In the genomic region with DNA sequence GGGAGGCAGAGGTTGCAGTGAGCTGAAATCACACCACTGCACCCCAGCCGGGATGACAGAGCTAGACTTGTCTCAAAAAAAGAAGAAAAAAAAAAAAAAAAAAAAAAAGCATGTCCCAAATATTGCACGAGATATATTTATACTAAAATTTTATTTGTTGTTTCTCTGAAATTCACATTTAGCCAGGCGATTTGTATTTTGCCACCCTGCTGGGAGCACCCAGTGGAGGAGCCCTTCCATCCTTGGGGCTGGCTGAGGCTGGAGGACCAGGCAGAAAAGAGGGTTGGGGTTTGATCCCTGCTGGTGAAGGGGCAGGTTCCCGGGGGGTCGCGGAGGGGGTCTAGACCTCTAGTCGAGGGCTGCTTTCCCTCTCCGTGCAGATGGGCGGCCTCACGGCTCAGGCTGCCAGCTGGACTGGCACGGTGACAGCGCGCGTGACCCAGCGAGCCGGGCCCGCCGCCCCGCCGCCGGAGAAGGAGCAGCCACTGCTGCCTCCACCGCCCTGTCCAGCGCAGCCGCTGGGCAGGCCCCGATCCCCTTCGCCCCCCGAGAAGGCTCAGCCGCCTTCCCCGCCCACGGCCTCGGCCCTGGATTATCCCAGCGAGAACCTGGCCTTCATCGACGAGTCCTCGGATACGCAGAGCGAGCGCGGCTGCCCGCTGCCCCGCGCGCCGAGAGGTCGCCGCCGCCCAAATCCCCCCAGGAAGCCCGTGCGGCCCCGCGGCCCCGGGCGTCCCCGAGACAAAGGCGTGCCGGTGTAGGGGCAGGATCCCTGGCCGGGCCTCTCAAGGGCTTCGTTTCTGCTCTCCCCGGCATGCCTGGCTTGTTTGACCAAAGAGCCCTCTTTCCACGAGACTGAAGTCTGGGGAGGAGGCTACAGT, we compare ENCODE assay signal across 10 cellular contexts. TPM values are rescaled to one million over a fixed set of nuclear protein-coding genes. Genes with fewer than 3 reads are reported as not detected.
A peak's percentile ranks its signal among the peaks of the same experiment; 100 is the strongest.
DNase-seq lines count a peak whose midpoint lies in the region; ATAC-seq and TF ChIP-seq lines count a peak whose summit lies in the region.
"Had no signal": no experiment of that assay in that cellular context is flagged by ENCODE, and none has a peak within 500 bp of the region (broad histone marks: within the 10 kb centered on the region; RNA-seq: fewer than 3 reads in every experiment).

No MANE protein-coding gene starts in this region.

- intact Hi-C loops in upper lobe of right lung (cut with DNase I), result no loop called here

- peaks cover 76% of the 10 kb centered on the region for H3K27me3 Mint-ChIP-seq in activated T-cell treated with anti-CD3 and anti-CD28 coated beads, Interleukin-2, amount 50 U/mL, for 24 hours

- no peaks in the 10 kb centered on the region for H3K36me3 Mint-ChIP-seq in activated T-cell treated with anti-CD3 and anti-CD28 coated beads, Interleukin-2, amount 50 U/mL, for 24 hours (ENCODE audit: low read depth)

- H3K4me3 ChIP-seq in ectodermal cell (ENCODE audit: insufficient read depth, low read depth, low read length) (peak overlapping the region; percentile 20), mucosa of stomach (ENCODE audit: low read length) (no peak overlapping the region), upper lobe of right lung (peak overlapping the region; percentile 55)

- H3K4me1 ChIP-seq in ectodermal cell (ENCODE audit: control insufficient read depth, insufficient read depth, low read length), result peaks cover 14% of the 10 kb centered on the region
- peaks cover 32% of the 10 kb centered on the region for H3K4me1 ChIP-seq in mucosa of stomach (ENCODE audit: control insufficient read depth, insufficient read depth, low read length)
- H3K4me1 ChIP-seq in upper lobe of right lung, result peaks cover 24% of the 10 kb centered on the region

- 7 to 8% methylated on average over 59 of the region's 60 CpGs for WGBS in ectodermal cell, 2 experiments

- H3K9me3 Mint-ChIP-seq in activated T-cell treated with anti-CD3 and anti-CD28 coated beads, Interleukin-2, amount 50 U/mL, for 24 hours, result no peaks in the 10 kb centered on the region

- H3K27me3 ChIP-seq in ectodermal cell (ENCODE audit: control insufficient read depth, insufficient read depth, low read length, poor library complexity, severe bottlenecking) (peaks cover 93% of the 10 kb centered on the region), mucosa of stomach (ENCODE audit: control insufficient read depth, insufficient read depth, low read length) (peaks cover 62% of the 10 kb centered on the region), upper lobe of right lung (peaks cover 57% of the 10 kb centered on the region)

- H3K9me3 ChIP-seq in ectodermal cell (ENCODE audit: control insufficient read depth, low read length) (no peaks in the 10 kb centered on the region), mucosa of stomach (ENCODE audit: control insufficient read depth, low read length) (no peaks in the 10 kb centered on the region), upper lobe of right lung (no peaks in the 10 kb centered on the region)

- no peak for DNase-seq in activated T-cell treated with anti-CD3 and anti-CD28 coated beads, Interleukin-2, amount 50 U/mL, for 24 hours
- no peak for DNase-seq in activated T-cell treated with anti-CD3 and anti-CD28 coated beads, Interleukin-2, amount 50 U/mL, for 1 hour
- DNase-seq in upper lobe of right lung, result peak; percentile 86
- no peak for DNase-seq in 8988T
- DNase-seq in activated effector memory CD4-positive, alpha-beta T cell treated with Interleukin-2 at 50 U/mL for 16 hours, result no peak
- DNase-seq: central memory CD4-positive, alpha-beta T cell; Karpas-422 had no signal

- H3K27ac Mint-ChIP-seq in activated T-cell treated with anti-CD3 and anti-CD28 coated beads, Interleukin-2, amount 50 U/mL, for 24 hours, result no peak overlapping the region

- H3K36me3 ChIP-seq in ectodermal cell (ENCODE audit: control insufficient read depth, insufficient read depth, low read length) (no peaks in the 10 kb centered on the region), mucosa of stomach (ENCODE audit: control insufficient read depth, insufficient read depth, low read length) (no peaks in the 10 kb centered on the region), upper lobe of right lung (no peaks in the 10 kb centered on the region)

- H3K4me1 Mint-ChIP-seq in activated T-cell treated with anti-CD3 and anti-CD28 coated beads, Interleukin-2, amount 50 U/mL, for 24 hours (ENCODE audit: low read depth), result peaks cover 28% of the 10 kb centered on the region

- ATAC-seq in upper lobe of right lung (peak; percentile 65), GM21576 (IDR thresholded peaks at IDR 0.05; ENCODE audit: unreplicated experiment) (no peak)

- H3K27ac ChIP-seq in ectodermal cell (ENCODE audit: insufficient read depth, low read depth, low read length, poor library complexity, severe bottlenecking) (no peak overlapping the region), upper lobe of right lung (peak overlapping the region; percentile 48)

- H3K9ac ChIP-seq in mucosa of stomach (ENCODE audit: low read length), result peak overlapping the region; percentile 34

- H3K4me3 Mint-ChIP-seq in activated T-cell treated with anti-CD3 and anti-CD28 coated beads, Interleukin-2, amount 50 U/mL, for 24 hours, result peak overlapping the region; percentile 54

- no peak for TF ChIP-seq CTCF in upper lobe of right lung (IDR thresholded peaks at IDR 0.05)

RNA-seq across cellular contexts. Expression of a gene that starts 1.0 kb away (rescaled TPM):
- polyA plus RNA-seq in ectodermal cell (2013, experiment 1 of 4), result not detected
- polyA plus RNA-seq in ectodermal cell (2013, experiment 2 of 4), result not detected
- 0.75 TPM for polyA plus RNA-seq in ectodermal cell (2013, experiment 3 of 4)
- not detected for polyA plus RNA-seq in ectodermal cell (2013, experiment 4 of 4)
- not detected for total RNA-seq in upper lobe of right lung

RNA-seq across cellular contexts. Expression of a gene that starts 6.1 kb away (rescaled TPM):
- polyA plus RNA-seq in ectodermal cell (2013, experiment 1 of 4), result 19.6 TPM
- 17.8 TPM for polyA plus RNA-seq in ectodermal cell (2013, experiment 2 of 4)
- 11.3 TPM for polyA plus RNA-seq in ectodermal cell (2013, experiment 3 of 4)
- polyA plus RNA-seq in ectodermal cell (2013, experiment 4 of 4), result 12.8 TPM
- 51.9 TPM for total RNA-seq in upper lobe of right lung

RNA-seq across cellular contexts. Expression of a gene that starts 8.1 kb away (rescaled TPM):
- not detected for polyA plus RNA-seq in ectodermal cell (2013, experiment 1 of 4)
- 0.27 TPM for polyA plus RNA-seq in ectodermal cell (2013, experiment 2 of 4)
- 0.21 TPM for polyA plus RNA-seq in ectodermal cell (2013, experiment 3 of 4)
- polyA plus RNA-seq in ectodermal cell (2013, experiment 4 of 4), result 0.57 TPM
- total RNA-seq in upper lobe of right lung, result not detected

RNA-seq across cellular contexts. Expression of a gene that starts 13.6 kb away (rescaled TPM):
- 48.3 TPM for polyA plus RNA-seq in ectodermal cell (2013, experiment 1 of 4)
- polyA plus RNA-seq in ectodermal cell (2013, experiment 2 of 4), result 47.1 TPM
- 38.3 TPM for polyA plus RNA-seq in ectodermal cell (2013, experiment 3 of 4)
- 41.9 TPM for polyA plus RNA-seq in ectodermal cell (2013, experiment 4 of 4)
- 38.6 TPM for total RNA-seq in upper lobe of right lung

RNA-seq across cellular contexts. Expression of a gene that starts 14.7 kb away (rescaled TPM):
- 43.7 TPM for polyA plus RNA-seq in ectodermal cell (2013, experiment 1 of 4)
- polyA plus RNA-seq in ectodermal cell (2013, experiment 2 of 4), result 45.6 TPM
- 38.7 TPM for polyA plus RNA-seq in ectodermal cell (2013, experiment 3 of 4)
- 41.5 TPM for polyA plus RNA-seq in ectodermal cell (2013, experiment 4 of 4)
- 58.9 TPM for total RNA-seq in upper lobe of right lung
